ENCODE assay signal across 8 cellular contexts in the genomic region with DNA sequence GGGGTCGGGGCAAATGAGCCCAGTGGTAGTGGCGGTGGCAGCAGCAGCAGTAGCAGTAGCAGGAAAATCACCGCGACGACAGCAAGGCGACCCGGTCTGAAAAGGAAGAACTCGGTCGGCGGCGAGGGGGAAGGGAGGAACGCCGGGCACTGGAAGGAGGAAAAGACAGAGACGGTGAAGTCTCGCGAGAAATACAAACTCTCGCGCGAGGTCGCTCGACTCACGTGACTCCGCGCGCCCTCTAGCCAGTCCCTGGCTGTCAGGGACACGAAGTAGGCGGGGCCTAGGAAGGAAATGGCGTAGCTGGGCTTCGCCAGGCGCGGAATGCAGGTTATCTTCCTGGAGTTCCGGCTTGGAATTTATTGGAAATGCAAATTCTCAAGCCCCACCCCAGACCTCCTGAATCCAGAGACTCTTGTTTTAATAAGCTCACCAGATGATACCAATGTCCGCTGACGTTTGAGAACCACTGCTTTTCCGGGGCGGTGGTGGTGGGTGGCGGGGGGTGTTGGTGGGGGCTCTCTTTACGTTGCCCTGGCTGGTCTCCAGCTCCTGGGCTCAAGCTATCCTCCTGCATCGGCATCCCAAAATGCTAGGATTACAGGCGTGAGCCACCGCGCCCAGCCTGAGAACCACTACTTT. TPM values are rescaled to one million over a fixed set of nuclear protein-coding genes. Genes with fewer than 3 reads are reported as not detected.
A peak's percentile ranks its signal among the peaks of the same experiment; 100 is the strongest.
DNase-seq lines count a peak whose midpoint lies in the region; ATAC-seq, FAIRE-seq and TF ChIP-seq lines count a peak whose summit lies in the region.

SMNDC1 (minus strand) TSS at position 141 of the 642 bp plus-strand sequence. CDS start 1,333 bp downstream, outside the sequence.

- no peaks in the 10 kb centered on the region for H3K9me3 Mint-ChIP-seq in activated CD4-positive, alpha-beta T cell treated with anti-CD3 and anti-CD28 coated beads for 36 hours (ENCODE audit: low read depth)

- H3K36me3 ChIP-seq in kidney (ENCODE audit: control insufficient read depth in 1 of 2, insufficient read depth in 2 of 2, low read length in 2 of 2) = peaks cover 8 to 32% of the 10 kb centered on the region in 2 donors

- POLR2A ChIA-PET in activated CD4-positive, alpha-beta T cell treated with anti-CD3 and anti-CD28 coated beads for 36 hours (lab: Charles Lee) = interaction anchor here (0.7 to 1.6 kb wide), 4 partner anchors 83 to 298 kb away, joined by 3 to 4 read pairs (median 3); partner anchors contain the start of gene SMC3

- no peaks in the 10 kb centered on the region for H3K9me3 ChIP-seq in kidney (ENCODE audit: control insufficient read depth in 1 of 2, low read length in 2 of 2)

- peak within 1 kb of the TSS; percentile 95 for H3K4me3 Mint-ChIP-seq in activated CD4-positive, alpha-beta T cell treated with anti-CD3 and anti-CD28 coated beads for 36 hours

- intact Hi-C loops in activated CD4-positive, alpha-beta T cell treated with anti-CD3 and anti-CD28 coated beads for 36 hours (cut with DNase I, micrococcal nuclease) = loop anchor here (1.0 to 10.0 kb wide), 12 partner anchors 79 to 614 kb away; partner anchors contain the start of genes BBIP1 (in 2 of the 2), SHOC2 (in 2 of the 2), ADD3 (in 1 of the 2) and PDCD4 (in 1 of the 2)
- intact Hi-C loops in kidney (cut with DNase I) = no loop called here

- H3K27ac Mint-ChIP-seq in activated CD4-positive, alpha-beta T cell treated with anti-CD3 and anti-CD28 coated beads for 36 hours = peak within 1 kb of the TSS; percentile 98

- H3K4me3 ChIP-seq in choroid plexus epithelial cell (ENCODE audit: low read depth, low read length) (peak within 1 kb of the TSS; percentile 83), kidney (ENCODE audit: low read length in 2 of 2) (peak within 1 kb of the TSS; percentile 93 to 96)

- peaks cover 35% of the 10 kb centered on the region for H3K36me3 Mint-ChIP-seq in activated CD4-positive, alpha-beta T cell treated with anti-CD3 and anti-CD28 coated beads for 36 hours (ENCODE audit: low read depth)

- no peaks in the 10 kb centered on the region for H3K27me3 Mint-ChIP-seq in activated CD4-positive, alpha-beta T cell treated with anti-CD3 and anti-CD28 coated beads for 36 hours

- H3K4me1 ChIP-seq in kidney (ENCODE audit: control insufficient read depth in 1 of 2, insufficient read depth in 1 of 2, low read depth in 1 of 2, low read length in 2 of 2) = peaks cover 12 to 25% of the 10 kb centered on the region in 2 donors

- peak within 1 kb of the TSS; percentile 42 to 99 for H3K9ac ChIP-seq in kidney (ENCODE audit: low read length in 2 of 2)

- H3K27ac ChIP-seq in kidney (ENCODE audit: low read depth in 2 of 2, low read length in 2 of 2) = peak within 1 kb of the TSS; percentile 90 to 91

- DNase-seq in Ammon's horn (ENCODE audit: low spot score) = peak; percentile 99
- DNase-seq in GM19238 (ENCODE audit: insufficient read length, low spot score) = peak; percentile 93
- DNase-seq in NCI-H524 (lab: John Stamatoyannopoulos, UW) = peak; percentile 83 to 89
- DNase-seq in activated CD4-positive, alpha-beta T cell treated with anti-CD3 and anti-CD28 coated beads for 36 hours = peak; percentile 98
- peak; percentile 99 for DNase-seq in choroid plexus epithelial cell (ENCODE audit: low read depth)
- peak; percentile 99 for DNase-seq in kidney
- peak; percentile 97 for DNase-seq in stimulated activated CD4-positive, alpha-beta T cell treated with anti-CD3 and anti-CD28 coated beads, Interleukin-15, amount 100 ng/mL, for 24 hours

- peak; percentile 91 for ATAC-seq in HG03442 (IDR thresholded peaks at IDR 0.05; ENCODE audit: unreplicated experiment)
- peak; percentile 93 for ATAC-seq in activated CD4-positive, alpha-beta T cell treated with anti-CD3 and anti-CD28 coated beads for 36 hours

- peaks cover 42% of the 10 kb centered on the region for H3K4me1 Mint-ChIP-seq in activated CD4-positive, alpha-beta T cell treated with anti-CD3 and anti-CD28 coated beads for 36 hours

- FAIRE-seq in kidney (lab: Jason Lieb, UNC) = peak; percentile 92

- TF ChIP-seq CTCF in choroid plexus epithelial cell (conservative IDR thresholded peaks at IDR 0.05; ENCODE audit: low read depth, low read length) (no peak), kidney (IDR thresholded peaks at IDR 0.05; ENCODE audit: borderline replicate concordance, extremely low read depth, insufficient read depth) (no peak)

- CTCF ChIA-PET in activated CD4-positive, alpha-beta T cell treated with anti-CD3 and anti-CD28 coated beads for 36 hours (lab: Charles Lee) = interaction anchor here (0.6 to 6.0 kb wide), 27 partner anchors 8 to 420 kb away, joined by 3 to 79 read pairs (median 4); no protein-coding TSS in a partner anchor

RNA-seq across cellular contexts. Expression of gene SMNDC1, which starts in this region (rescaled TPM):
- total RNA-seq in activated CD4-positive, alpha-beta T cell treated with anti-CD3 and anti-CD28 coated beads for 36 hours = 10 to 100 TPM; 44.2 to 56.7 TPM
- 28.6 TPM for total RNA-seq in kidney
- 12.4 TPM for polyA plus RNA-seq in kidney (ENCODE audit: insufficient read depth, low read depth, low replicate concordance)

Comparison
In these comparisons a context has a peak if more than half of its experiments do, and no peak if none do; other contexts are left out.
1. Peak in every context shown above with its lines: DNase-seq, ATAC-seq, H3K4me3 ChIP-seq and H3K27ac ChIP-seq.